In the genomic region with DNA sequence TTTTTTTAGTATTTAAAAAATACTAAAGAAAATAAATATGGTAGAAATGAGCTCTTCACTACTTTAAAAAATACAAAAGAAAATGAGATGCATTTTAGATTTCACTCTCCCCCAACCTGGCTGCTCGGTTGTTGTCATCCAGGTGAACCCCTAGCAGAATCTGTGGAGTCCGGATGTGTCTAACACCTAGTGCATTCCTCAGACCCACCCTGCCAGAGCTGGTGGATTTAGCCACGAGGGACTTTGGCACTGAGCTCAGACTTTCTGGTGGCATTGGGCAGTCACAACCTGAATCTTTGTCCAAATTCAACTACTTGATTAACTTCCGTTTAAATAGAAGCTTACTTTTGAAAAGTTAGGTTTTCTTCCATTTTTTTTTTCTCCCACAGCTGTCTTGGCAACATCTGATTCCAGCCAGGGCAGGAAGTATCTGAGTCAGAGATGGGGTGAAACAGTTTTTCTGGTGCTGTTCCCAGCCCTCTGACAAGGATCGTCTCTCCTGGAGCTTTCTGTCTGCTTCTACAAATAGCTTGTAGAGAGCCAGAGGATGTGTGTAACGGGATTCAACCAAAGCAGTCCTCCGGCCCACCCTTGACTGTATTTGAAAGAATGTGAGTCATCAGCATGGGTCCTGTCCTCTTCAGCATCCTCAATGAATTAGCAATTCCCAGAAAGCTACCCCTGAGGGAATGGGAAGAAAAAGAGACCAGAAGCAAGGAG, we compare ENCODE assay signal across 14 cellular contexts.
A peak's percentile ranks its signal among the peaks of the same experiment; 100 is the strongest.
DNase-seq lines count a peak whose midpoint lies in the region; ATAC-seq and TF ChIP-seq lines count a peak whose summit lies in the region.
"Had no signal": no experiment of that assay in that cellular context is flagged by ENCODE, and none has a peak within 500 bp of the region (broad histone marks: within the 10 kb centered on the region; RNA-seq: fewer than 3 reads in every experiment).

No MANE protein-coding gene starts in this region.

- H3K9me3 Mint-ChIP-seq in naive thymus-derived CD8-positive, alpha-beta T cell: peaks cover 0 to 3% (median 0%) of the 10 kb centered on the region in 9 donors
- peaks cover 2% of the 10 kb centered on the region for H3K9me3 Mint-ChIP-seq in activated CD4-positive, alpha-beta memory T cell treated with anti-CD3 and anti-CD28 coated beads, Interleukin-2, amount 10 ng/mL, durations not matched to agents 7 days and 5 days
- H3K9me3 Mint-ChIP-seq: activated naive CD4-positive, alpha-beta T cell treated with anti-CD3 and anti-CD28 coated beads, Interleukin-2, amount 50 U/mL, for 24 hours had no signal

- POLR2A ChIA-PET in naive thymus-derived CD8-positive, alpha-beta T cell (lab: Charles Lee): no interaction called here
- POLR2A ChIA-PET in activated CD4-positive, alpha-beta memory T cell treated with anti-CD3 and anti-CD28 coated beads, Interleukin-2, amount 10 ng/mL, durations not matched to agents 7 days and 5 days (lab: Charles Lee): interaction anchor here (1.2 kb wide), 1 partner anchor 10 kb away, joined by 3 read pairs; no protein-coding TSS in a partner anchor

- peak overlapping the region; percentile 86 for H3K27ac ChIP-seq in epithelial cell of prostate
- H3K27ac ChIP-seq: VCaP had no signal

- no peak overlapping the region for H3K27ac Mint-ChIP-seq in naive thymus-derived CD8-positive, alpha-beta T cell
- no peak overlapping the region for H3K27ac Mint-ChIP-seq in activated CD4-positive, alpha-beta memory T cell treated with anti-CD3 and anti-CD28 coated beads, Interleukin-2, amount 10 ng/mL, durations not matched to agents 7 days and 5 days
- H3K27ac Mint-ChIP-seq: activated naive CD4-positive, alpha-beta T cell treated with anti-CD3 and anti-CD28 coated beads, Interleukin-2, amount 50 U/mL, for 24 hours had no signal

- no peak overlapping the region for H3K4me3 ChIP-seq in mucosa of descending colon

- intact Hi-C loops in Right ventricle myocardium inferior (cut with DNase I): no loop called here
- intact Hi-C loops in cardiac septum (cut with DNase I): no loop called here
- intact Hi-C loops in mucosa of descending colon (cut with DNase I, micrococcal nuclease): no loop called here

- ATAC-seq in Right ventricle myocardium inferior (peak; percentile 99), mucosa of descending colon (peak; percentile 58), GM21529 (IDR thresholded peaks at IDR 0.05; ENCODE audit: unreplicated experiment) (no peak)
- no peak for ATAC-seq in naive thymus-derived CD8-positive, alpha-beta T cell

- H3K36me3 Mint-ChIP-seq in naive thymus-derived CD8-positive, alpha-beta T cell: no peaks in the 10 kb centered on the region
- H3K36me3 Mint-ChIP-seq in activated CD4-positive, alpha-beta memory T cell treated with anti-CD3 and anti-CD28 coated beads, Interleukin-2, amount 10 ng/mL, durations not matched to agents 7 days and 5 days (ENCODE audit: low read depth): no peaks in the 10 kb centered on the region
- H3K36me3 Mint-ChIP-seq: activated naive CD4-positive, alpha-beta T cell treated with anti-CD3 and anti-CD28 coated beads, Interleukin-2, amount 50 U/mL, for 24 hours had no signal

- peaks cover 0 to 7% (median under 1%) of the 10 kb centered on the region in 4 donors for H3K4me1 Mint-ChIP-seq in naive thymus-derived CD8-positive, alpha-beta T cell
- H3K4me1 Mint-ChIP-seq in activated CD4-positive, alpha-beta memory T cell treated with anti-CD3 and anti-CD28 coated beads, Interleukin-2, amount 10 ng/mL, durations not matched to agents 7 days and 5 days: peaks cover 13% of the 10 kb centered on the region

- DNase-seq in Right ventricle myocardium inferior (ENCODE audit: missing footprints) (no peak), cardiac septum (ENCODE audit: low spot score) (no peak), epithelial cell of prostate (ENCODE audit: low read depth, low spot score) (peak; percentile 69), mucosa of descending colon (peak in 1 of 3 donors; percentile 20)
- no peak for DNase-seq in naive thymus-derived CD8-positive, alpha-beta T cell
- DNase-seq in activated CD8-positive, alpha-beta memory T cell treated with anti-CD3 and anti-CD28 coated beads for 24 hours: no peak
- no peak for DNase-seq in activated CD4-positive, alpha-beta memory T cell treated with anti-CD3 and anti-CD28 coated beads, Interleukin-2, amount 10 ng/mL, durations not matched to agents 7 days and 5 days
- DNase-seq: KBM-7; NCI-H774; stimulated activated CD4-positive, alpha-beta T cell treated with anti-CD3 and anti-CD28 coated beads, Interleukin-1b, Interleukin-23, amount 100 ng/mL, for 48 hours; trophoblast cell had no signal

- peaks cover 2 to 12% (median 4%) of the 10 kb centered on the region in 5 donors for H3K27me3 Mint-ChIP-seq in naive thymus-derived CD8-positive, alpha-beta T cell
- peaks cover 9% of the 10 kb centered on the region for H3K27me3 Mint-ChIP-seq in activated CD4-positive, alpha-beta memory T cell treated with anti-CD3 and anti-CD28 coated beads, Interleukin-2, amount 10 ng/mL, durations not matched to agents 7 days and 5 days

- no peaks in the 10 kb centered on the region for H3K4me1 ChIP-seq in mucosa of descending colon (ENCODE audit: low read depth)

- H3K9me3 ChIP-seq in mucosa of descending colon: no peaks in the 10 kb centered on the region

- TF ChIP-seq CTCF in mucosa of descending colon (IDR thresholded peaks at IDR 0.05): no peak

- H3K4me3 Mint-ChIP-seq in naive thymus-derived CD8-positive, alpha-beta T cell: no peak overlapping the region
- no peak overlapping the region for H3K4me3 Mint-ChIP-seq in activated CD4-positive, alpha-beta memory T cell treated with anti-CD3 and anti-CD28 coated beads, Interleukin-2, amount 10 ng/mL, durations not matched to agents 7 days and 5 days
- H3K4me3 Mint-ChIP-seq: activated naive CD4-positive, alpha-beta T cell treated with anti-CD3 and anti-CD28 coated beads, Interleukin-2, amount 50 U/mL, for 24 hours had no signal

- CTCF ChIA-PET in activated CD4-positive, alpha-beta memory T cell treated with anti-CD3 and anti-CD28 coated beads, Interleukin-2, amount 10 ng/mL, durations not matched to agents 7 days and 5 days (lab: Charles Lee): interaction anchor here (0.6 kb wide), 1 partner anchor 1079 kb away, joined by 5 read pairs; no protein-coding TSS in a partner anchor

- no peaks in the 10 kb centered on the region for H3K36me3 ChIP-seq in mucosa of descending colon (ENCODE audit: low read depth)

Comparison
In these comparisons a context has a peak if more than half of its experiments do, and no peak if none do; other contexts are left out.
1. ATAC-seq: peak in Right ventricle myocardium inferior (single experiment) and mucosa of descending colon (single experiment); none in naive thymus-derived CD8-positive, alpha-beta T cell (0 of 2) and GM21529 (single experiment).